In the genomic region with DNA sequence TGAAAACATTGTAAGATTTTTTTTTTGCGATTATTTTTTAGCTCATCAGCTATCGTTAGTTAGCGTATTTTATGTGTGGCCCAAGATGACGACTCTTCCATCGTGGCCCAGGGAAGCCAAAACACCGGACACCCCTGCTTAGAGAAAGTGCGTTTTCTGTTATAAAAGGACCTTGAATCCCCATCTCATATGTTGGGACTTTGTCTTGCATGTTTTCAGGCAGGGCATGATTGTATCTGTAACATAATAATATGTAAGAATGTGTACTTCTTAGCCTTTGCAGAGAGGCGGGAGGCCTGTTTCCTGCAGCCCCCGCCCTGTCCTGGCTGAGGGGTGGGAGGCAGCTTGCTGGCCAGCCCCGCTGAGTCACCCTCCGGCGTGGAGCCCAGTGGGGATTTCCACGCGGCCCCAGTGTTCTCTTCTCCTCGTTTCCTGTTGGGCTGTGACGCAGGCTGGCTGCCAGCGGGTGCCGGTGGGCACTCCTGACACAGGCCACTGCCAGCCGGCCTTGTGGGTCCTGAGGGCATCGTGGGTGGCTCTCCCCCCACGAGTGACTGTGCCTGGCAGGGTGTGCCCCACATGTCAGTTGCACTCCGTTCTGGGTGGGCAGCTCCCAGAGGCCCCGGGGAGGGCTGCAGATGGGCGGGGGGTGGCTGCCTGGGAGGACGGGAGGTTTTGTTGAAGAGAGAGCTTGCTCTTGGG, we compare ENCODE assay signal across 8 cellular contexts. TPM values are rescaled to one million over a fixed set of nuclear protein-coding genes. Genes with fewer than 3 reads are reported as not detected.
DNase-seq lines count a peak whose midpoint lies in the region; ATAC-seq and TF ChIP-seq lines count a peak whose summit lies in the region.

No MANE protein-coding gene starts in this region.

- H3K36me3 ChIP-seq in adipocyte (ENCODE audit: control insufficient read depth, insufficient read depth, low read length, severe bottlenecking) (no peaks in the 10 kb centered on the region), left ventricle myocardium inferior (no peaks in the 10 kb centered on the region), gastrocnemius medialis (no peaks in the 10 kb centered on the region)

- peaks cover 6% of the 10 kb centered on the region for H3K36me3 Mint-ChIP-seq in CD4-positive, alpha-beta T cell (ENCODE audit: low read depth)

- intact Hi-C loops in CD4-positive, alpha-beta T cell (cut with DNase I, micrococcal nuclease): loop anchor here (1.0 to 5.0 kb wide), 3 partner anchors 13 to 39 kb away; no protein-coding TSS in a partner anchor
- intact Hi-C loops in left ventricle myocardium inferior (cut with micrococcal nuclease): no loop called here
- intact Hi-C loops in gastrocnemius medialis (cut with DNase I; ENCODE audit: low total_unique reads): no loop called here

- peak overlapping the region; percentile 85 for H3K27ac ChIP-seq in CD4-positive, alpha-beta T cell (ENCODE audit: low read depth, low read length)
- H3K27ac ChIP-seq in left ventricle myocardium inferior (replicated peaks) (peak overlapping the region; percentile 96), gastrocnemius medialis (peak overlapping the region; percentile 92 to 98 (median 94))

- H3K4me3 ChIP-seq in adipocyte (ENCODE audit: low read length): peak overlapping the region; percentile 61
- peak overlapping the region; percentile 43 for H3K4me3 ChIP-seq in left ventricle myocardium inferior
- H3K4me3 ChIP-seq in gastrocnemius medialis: peak overlapping the region; percentile 7 to 26 (median 24)

- peak overlapping the region; percentile 77 for H3K4me3 Mint-ChIP-seq in CD4-positive, alpha-beta T cell

- H3K27me3 Mint-ChIP-seq in CD4-positive, alpha-beta T cell: no peaks in the 10 kb centered on the region

- CTCF ChIA-PET in CD4-positive, alpha-beta T cell (lab: Charles Lee): interaction anchor here (0.8 to 2.2 kb wide), 6 partner anchors 13 to 116 kb away, joined by 3 to 7 read pairs (median 4); no protein-coding TSS in a partner anchor

- peak; percentile 67 to 91 (median 79) for DNase-seq in CD4-positive, alpha-beta T cell
- DNase-seq in HCEC 1CT (peak; percentile 67), T follicular helper cell (ENCODE audit: low read depth) (peak; percentile 80), adipocyte (ENCODE audit: low read depth) (peak; percentile 96), left ventricle myocardium inferior (peak; percentile 91), gastrocnemius medialis (peak; percentile 79 to 85), COR-L47 (lab: John Stamatoyannopoulos, UW) (no peak), RPMI8226 (no peak)

- H3K9me3 Mint-ChIP-seq in CD4-positive, alpha-beta T cell: no peaks in the 10 kb centered on the region

- POLR2A ChIA-PET in CD4-positive, alpha-beta T cell (lab: Charles Lee): interaction anchor here (0.6 to 4.1 kb wide), 20 partner anchors 9 to 1231 kb away, joined by 3 to 28 read pairs (median 6); a partner anchor contains a TSS

- peak overlapping the region; percentile 96 for H3K27ac Mint-ChIP-seq in CD4-positive, alpha-beta T cell

- peak overlapping the region; percentile 76 for H3K9ac ChIP-seq in adipocyte (ENCODE audit: low read length)

- in situ Hi-C loops in gastrocnemius medialis (cut with MboI; ENCODE audit: low sequenced_read_pairs in 4 of 4): loop anchor here in 1 of 4 donors (10.0 kb wide), 1 partner anchor 46 kb away; no protein-coding TSS in a partner anchor

- H3K9me3 ChIP-seq in CD4-positive, alpha-beta T cell (ENCODE audit: control insufficient read depth, low read length): no peaks in the 10 kb centered on the region
- H3K9me3 ChIP-seq in adipocyte (ENCODE audit: control insufficient read depth, low read length) (no peaks in the 10 kb centered on the region), left ventricle myocardium inferior (replicated peaks) (no peaks in the 10 kb centered on the region), gastrocnemius medialis (no peaks in the 10 kb centered on the region)

- H3K4me1 ChIP-seq in adipocyte (ENCODE audit: control insufficient read depth, insufficient read depth, low read length): peaks cover 91% of the 10 kb centered on the region
- peaks cover 93% of the 10 kb centered on the region for H3K4me1 ChIP-seq in left ventricle myocardium inferior
- H3K4me1 ChIP-seq in gastrocnemius medialis: peaks cover 92% of the 10 kb centered on the region in 2 donors

- TF ChIP-seq CTCF in CD4-positive, alpha-beta T cell (IDR thresholded peaks at IDR 0.05): no peak
- TF ChIP-seq CTCF in left ventricle myocardium inferior (IDR thresholded peaks at IDR 0.05; ENCODE audit: borderline replicate concordance) (no peak), gastrocnemius medialis (IDR thresholded peaks at IDR 0.05 in 4 of 5, conservative IDR thresholded peaks at IDR 0.05 in 1 of 5) (no peak)

- ATAC-seq in CD4-positive, alpha-beta T cell (ENCODE audit: poor library complexity): peak; percentile 86
- peak; percentile 15 to 20 for ATAC-seq in gastrocnemius medialis

- peak; percentile 9 to 47 for TF ChIP-seq POLR2A in gastrocnemius medialis (IDR thresholded peaks at IDR 0.05)

- peaks cover 90% of the 10 kb centered on the region for H3K4me1 Mint-ChIP-seq in CD4-positive, alpha-beta T cell (ENCODE audit: low read depth)

- no peaks in the 10 kb centered on the region for H3K27me3 ChIP-seq in CD4-positive, alpha-beta T cell (ENCODE audit: control insufficient read depth, insufficient read depth, low read length)
- H3K27me3 ChIP-seq in adipocyte (replicated peaks; ENCODE audit: control insufficient read depth, insufficient read depth, low read length): no peaks in the 10 kb centered on the region
- H3K27me3 ChIP-seq in left ventricle myocardium inferior (ENCODE audit: low read depth): no peaks in the 10 kb centered on the region
- H3K27me3 ChIP-seq in gastrocnemius medialis: no peaks in the 10 kb centered on the region

RNA-seq across cellular contexts. Expression of a gene that starts 55.6 kb away (rescaled TPM):
- total RNA-seq in CD4-positive, alpha-beta T cell: 10 to 100 TPM; 30.0 to 31.0 TPM
- 18.8 TPM for total RNA-seq in left ventricle myocardium inferior
- total RNA-seq in gastrocnemius medialis: 10 to 100 TPM; 15.9 to 61.7 (median 26.3) TPM

Comparison
In these comparisons a context has a peak if more than half of its experiments do, and no peak if none do; other contexts are left out.
1. DNase-seq: peak in CD4-positive, alpha-beta T cell (10 of 10), HCEC 1CT (single experiment), T follicular helper cell (single experiment), adipocyte (single experiment), left ventricle myocardium inferior (single experiment) and gastrocnemius medialis (2 of 2); none in COR-L47 (single experiment) and RPMI8226 (single experiment).
2. intact Hi-C loops: an anchor here in CD4-positive, alpha-beta T cell (1.0 to 5.0 kb wide); none called in left ventricle myocardium inferior and gastrocnemius medialis.
3. Peak in every context shown above with its lines, with median percentiles within 50 percentile points of each other: H3K27ac ChIP-seq and H3K4me3 ChIP-seq.